ENCODE assay signal across 23 cellular contexts in the genomic region with DNA sequence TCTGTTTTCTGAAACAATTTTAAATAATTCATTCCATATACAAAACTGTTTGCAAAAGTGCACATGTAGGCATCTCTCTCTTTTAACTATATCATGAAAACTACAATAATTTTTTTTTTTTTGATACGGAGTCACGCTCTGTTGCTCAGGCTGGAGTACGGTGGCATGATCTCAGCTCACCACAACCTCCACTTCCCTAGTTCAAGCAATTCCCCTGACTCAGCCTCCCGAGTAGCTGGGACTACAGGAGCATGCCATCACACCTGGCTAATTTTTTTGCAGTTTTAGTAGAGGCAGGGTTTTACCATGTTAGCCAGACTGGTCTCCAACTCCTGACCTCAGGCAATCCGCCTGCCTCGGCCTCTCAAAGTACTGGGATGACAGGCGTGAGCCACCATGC. TPM values are rescaled to one million over a fixed set of nuclear protein-coding genes. Genes with fewer than 3 reads are reported as not detected.
A peak's percentile ranks its signal among the peaks of the same experiment; 100 is the strongest.
DNase-seq lines count a peak whose midpoint lies in the region; ATAC-seq, FAIRE-seq and TF ChIP-seq lines count a peak whose summit lies in the region.
"Had no signal": no experiment of that assay in that cellular context is flagged by ENCODE, and none has a peak within 500 bp of the region (broad histone marks: within the 10 kb centered on the region; RNA-seq: fewer than 3 reads in every experiment).

No MANE protein-coding gene starts in this region.

- H3K79me2 ChIP-seq in HCT116 (ENCODE audit: insufficient read depth, low read length), result no peaks in the 10 kb centered on the region

- peak; percentile 98 for FAIRE-seq in RCC 7860 (lab: Jason Lieb, UNC)
- FAIRE-seq: GM12891 had no signal

- H3K4me1 ChIP-seq in HCT116 (ENCODE audit: control insufficient read depth in 1 of 2, insufficient read depth in 2 of 2, low read length in 2 of 2), result peaks cover 0 to 27% of the 10 kb centered on the region in 2 experiments; a peak in 2 of 4 replicates
- H3K4me1 ChIP-seq: Peyer's patch had no signal

- H2AFZ ChIP-seq in HCT116 (ENCODE audit: low read depth, low read length, poor library complexity, severe bottlenecking), result peak overlapping the region; percentile 79

- RAD21 ChIA-PET in HCT116 (lab: Charles Lee; ENCODE audit: low non-redundant PET in 1 of 2, low total read pairs in 2 of 2, uncharacterized antibody in 2 of 2, unreplicated experiment in 2 of 2), result no interaction called here

- no TSS peak for BruUV-seq in HCT116 (replicated peaks; lab: Mats Ljungman, UMichigan)

- TF ChIP-seq POLR2A in HCT116 (IDR thresholded peaks at IDR 0.05; ENCODE audit: borderline replicate concordance, extremely low read depth, insufficient read depth, insufficient read length) (no peak), erythroblast (IDR thresholded peaks at IDR 0.05; ENCODE audit: low read length) (no peak)

- intact Hi-C loops in HCT116 (cut with micrococcal nuclease), result no loop called here

- H3K27ac ChIP-seq in HCT116 (ENCODE audit: low read depth, low read length), result no peak overlapping the region
- H3K27ac ChIP-seq: C4-2B, HL-60, KMS-11, Peyer's patch had no signal

- no peak overlapping the region for H3K4me2 ChIP-seq in HCT116 (ENCODE audit: low read length)
- H3K4me2 ChIP-seq: KMS-11 had no signal

- TF ChIP-seq CTCF in HCT116 (IDR thresholded peaks at IDR 0.05 in 2 of 3, conservative IDR thresholded peaks at IDR 0.05 in 1 of 3; ENCODE audit: borderline replicate concordance in 1 of 3, insufficient read depth in 1 of 3, low read depth in 2 of 3, low read length in 2 of 3), result no peak

- no peak overlapping the region for H3K9ac ChIP-seq in HCT116 (ENCODE audit: low read length)
- H3K9ac ChIP-seq: KMS-11 had no signal

- 0 out of 4 replicates have a peak, but pooled peaks cover 0 to 5% of the 10 kb centered on the region in 2 experiments for H3K9me3 ChIP-seq in HCT116 (ENCODE audit: control insufficient read depth in 1 of 2, insufficient read depth in 1 of 2, low read depth in 1 of 2, low read length in 2 of 2)
- H3K9me3 ChIP-seq: Peyer's patch, SJSA1 had no signal

- ATAC-seq in HCT116 (no peak), GM18498 (IDR thresholded peaks at IDR 0.05; ENCODE audit: unreplicated experiment) (no peak)
- ATAC-seq: Right ventricle myocardium inferior had no signal

- TF ChIP-seq RAD21 in HCT116 (IDR thresholded peaks at IDR 0.05; ENCODE audit: low read depth), result no peak

- DNase-seq in HCT116 (ENCODE audit: low read depth, low spot score), result no peak
- DNase-seq in RCC 7860 (ENCODE audit: low spot score), result peak; percentile 85
- peak; percentile 83 for DNase-seq in glomerular visceral epithelial cell (ENCODE audit: extremely low spot score)
- DNase-seq in HPDE6-E6E7 (ENCODE audit: extremely low spot score), result no peak
- no peak for DNase-seq in erythroblast (lab: John Stamatoyannopoulos, UW)
- DNase-seq in G401 (ENCODE audit: low spot score), result no peak
- DNase-seq: AML-193; H9; NCI-H1105; NCI-H146; NCI-H2029; NCI-H226; NCI-H510A treated with DMSO at 0.1 percent for 48 hours; NCI-H748 treated with DMSO at 0.1 percent for 48 hours; NK-92 treated with Interleukin-12 subunit alpha and Interleukin-12 subunit beta, amount 100 ng/mL, for 24 hours; Peyer's patch had no signal

- CTCF ChIA-PET in HCT116 (lab: Charles Lee), result no interaction called here

- in situ Hi-C loops in G401 (cut with HindIII; ENCODE audit: low sequenced_read_pairs), result no loop called here

- no peaks in the 10 kb centered on the region for H4K20me1 ChIP-seq in HCT116 (ENCODE audit: insufficient read depth)

- H3K36me3 ChIP-seq in HCT116 (ENCODE audit: control insufficient read depth in 1 of 2, insufficient read depth in 2 of 2, low read length in 2 of 2), result no peaks in the 10 kb centered on the region
- H3K36me3 ChIP-seq: Peyer's patch, SJSA1 had no signal

- H3K9me2 ChIP-seq in HCT116 (ENCODE audit: insufficient read depth), result no peaks in the 10 kb centered on the region

- no peaks in the 10 kb centered on the region for H3K27me3 ChIP-seq in HCT116 (ENCODE audit: insufficient read depth, low read length)
- H3K27me3 ChIP-seq: Peyer's patch, SJSA1 had no signal

- POLR2A ChIA-PET in HCT116 (lab: Charles Lee), result no interaction called here

- no peak overlapping the region for H3K4me3 ChIP-seq in HCT116 (replicated peaks in 1 of 2; ENCODE audit: low read depth in 1 of 2, low read length in 2 of 2)
- H3K4me3 ChIP-seq: Peyer's patch, SJSA1 had no signal

TF ChIP-seq in HCT116, 20 proteins besides CTCF, POLR2A, EP300 and RAD21:
- TF ChIP-seq, protein P1, sequence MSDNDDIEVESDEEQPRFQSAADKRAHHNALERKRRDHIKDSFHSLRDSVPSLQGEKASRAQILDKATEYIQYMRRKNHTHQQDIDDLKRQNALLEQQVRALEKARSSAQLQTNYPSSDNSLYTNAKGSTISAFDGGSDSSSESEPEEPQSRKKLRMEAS (IDR thresholded peaks at IDR 0.05), result no peak
- TF ChIP-seq FOSL1 (IDR thresholded peaks at IDR 0.05; ENCODE audit: low read depth), result no peak
- TF ChIP-seq, protein P2, sequence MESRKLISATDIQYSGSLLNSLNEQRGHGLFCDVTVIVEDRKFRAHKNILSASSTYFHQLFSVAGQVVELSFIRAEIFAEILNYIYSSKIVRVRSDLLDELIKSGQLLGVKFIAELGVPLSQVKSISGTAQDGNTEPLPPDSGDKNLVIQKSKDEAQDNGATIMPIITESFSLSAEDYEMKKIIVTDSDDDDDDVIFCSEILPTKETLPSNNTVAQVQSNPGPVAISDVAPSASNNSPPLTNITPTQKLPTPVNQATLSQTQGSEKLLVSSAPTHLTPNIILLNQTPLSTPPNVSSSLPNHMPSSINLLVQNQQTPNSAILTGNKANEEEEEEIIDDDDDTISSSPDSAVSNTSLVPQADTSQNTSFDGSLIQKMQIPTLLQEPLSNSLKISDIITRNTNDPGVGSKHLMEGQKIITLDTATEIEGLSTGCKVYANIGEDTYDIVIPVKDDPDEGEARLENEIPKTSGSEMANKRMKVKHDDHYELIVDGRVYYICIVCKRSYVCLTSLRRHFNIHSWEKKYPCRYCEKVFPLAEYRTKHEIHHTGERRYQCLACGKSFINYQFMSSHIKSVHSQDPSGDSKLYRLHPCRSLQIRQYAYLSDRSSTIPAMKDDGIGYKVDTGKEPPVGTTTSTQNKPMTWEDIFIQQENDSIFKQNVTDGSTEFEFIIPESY (IDR thresholded peaks at IDR 0.05; ENCODE audit: extremely low read depth, insufficient replicate concordance, low read length), result no peak
- no peak for TF ChIP-seq EZH2phosphoT487 (IDR thresholded peaks at IDR 0.05; ENCODE audit: borderline replicate concordance)
- no peak for TF ChIP-seq TCF7L2 (IDR thresholded peaks at IDR 0.05; ENCODE audit: borderline replicate concordance, extremely low read depth, insufficient read depth, insufficient read length)
- TF ChIP-seq JUND (IDR thresholded peaks at IDR 0.05), result no peak
- TF ChIP-seq ZFX (IDR thresholded peaks at IDR 0.05), result no peak
- TF ChIP-seq ZNF274 (IDR thresholded peaks at IDR 0.05; ENCODE audit: low read depth, low read length), result no peak
- TF ChIP-seq SP1 (IDR thresholded peaks at IDR 0.05; ENCODE audit: low read depth), result no peak
- TF ChIP-seq SRF (IDR thresholded peaks at IDR 0.05; ENCODE audit: low read depth), result no peak
- TF ChIP-seq YY1 (IDR thresholded peaks at IDR 0.05; ENCODE audit: extremely low read depth, insufficient replicate concordance, low read depth, low read length), result no peak
- TF ChIP-seq EZH2 (IDR thresholded peaks at IDR 0.05), result no peak
- TF ChIP-seq, protein P3, sequence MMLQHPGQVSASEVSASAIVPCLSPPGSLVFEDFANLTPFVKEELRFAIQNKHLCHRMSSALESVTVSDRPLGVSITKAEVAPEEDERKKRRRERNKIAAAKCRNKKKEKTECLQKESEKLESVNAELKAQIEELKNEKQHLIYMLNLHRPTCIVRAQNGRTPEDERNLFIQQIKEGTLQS (IDR thresholded peaks at IDR 0.05), result no peak
- TF ChIP-seq ELF1 (IDR thresholded peaks at IDR 0.05; ENCODE audit: borderline replicate concordance, low read depth), result no peak
- no peak for TF ChIP-seq EGR1 (IDR thresholded peaks at IDR 0.05; ENCODE audit: low read depth)
- no peak for TF ChIP-seq CBX3 (IDR thresholded peaks at IDR 0.05; ENCODE audit: low read depth)
- no peak for TF ChIP-seq CEBPB (IDR thresholded peaks at IDR 0.05; ENCODE audit: low read depth)
- no peak for TF ChIP-seq SIN3A (IDR thresholded peaks at IDR 0.05; ENCODE audit: low read depth)
- TF ChIP-seq, protein P4, sequence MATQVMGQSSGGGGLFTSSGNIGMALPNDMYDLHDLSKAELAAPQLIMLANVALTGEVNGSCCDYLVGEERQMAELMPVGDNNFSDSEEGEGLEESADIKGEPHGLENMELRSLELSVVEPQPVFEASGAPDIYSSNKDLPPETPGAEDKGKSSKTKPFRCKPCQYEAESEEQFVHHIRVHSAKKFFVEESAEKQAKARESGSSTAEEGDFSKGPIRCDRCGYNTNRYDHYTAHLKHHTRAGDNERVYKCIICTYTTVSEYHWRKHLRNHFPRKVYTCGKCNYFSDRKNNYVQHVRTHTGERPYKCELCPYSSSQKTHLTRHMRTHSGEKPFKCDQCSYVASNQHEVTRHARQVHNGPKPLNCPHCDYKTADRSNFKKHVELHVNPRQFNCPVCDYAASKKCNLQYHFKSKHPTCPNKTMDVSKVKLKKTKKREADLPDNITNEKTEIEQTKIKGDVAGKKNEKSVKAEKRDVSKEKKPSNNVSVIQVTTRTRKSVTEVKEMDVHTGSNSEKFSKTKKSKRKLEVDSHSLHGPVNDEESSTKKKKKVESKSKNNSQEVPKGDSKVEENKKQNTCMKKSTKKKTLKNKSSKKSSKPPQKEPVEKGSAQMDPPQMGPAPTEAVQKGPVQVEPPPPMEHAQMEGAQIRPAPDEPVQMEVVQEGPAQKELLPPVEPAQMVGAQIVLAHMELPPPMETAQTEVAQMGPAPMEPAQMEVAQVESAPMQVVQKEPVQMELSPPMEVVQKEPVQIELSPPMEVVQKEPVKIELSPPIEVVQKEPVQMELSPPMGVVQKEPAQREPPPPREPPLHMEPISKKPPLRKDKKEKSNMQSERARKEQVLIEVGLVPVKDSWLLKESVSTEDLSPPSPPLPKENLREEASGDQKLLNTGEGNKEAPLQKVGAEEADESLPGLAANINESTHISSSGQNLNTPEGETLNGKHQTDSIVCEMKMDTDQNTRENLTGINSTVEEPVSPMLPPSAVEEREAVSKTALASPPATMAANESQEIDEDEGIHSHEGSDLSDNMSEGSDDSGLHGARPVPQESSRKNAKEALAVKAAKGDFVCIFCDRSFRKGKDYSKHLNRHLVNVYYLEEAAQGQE (IDR thresholded peaks at IDR 0.05; ENCODE audit: low read depth), result no peak

RNA-seq across cellular contexts. Expression of a gene that starts 44.0 kb away (rescaled TPM):
- total RNA-seq in HCT116 (2021; ENCODE audit: unreplicated experiment), result 14.2 TPM
- 3.7 TPM in 2 replicates for polyA plus RNA-seq in HCT116 (2012)
- total RNA-seq in G401 (2014; rRNA removed; shearing (Covaris generic)), result 0.34 TPM in 1 of 2 replicates, not detected in the other

Comparison
In these comparisons a context has a peak if more than half of its experiments do, and no peak if none do; other contexts are left out.
1. DNase-seq: peak in RCC 7860 (single experiment) and glomerular visceral epithelial cell (single experiment); none in HCT116 (single experiment), HPDE6-E6E7 (single experiment), erythroblast (0 of 2) and G401 (single experiment).
2. RNA of a gene that starts 44.0 kb away (total RNA-seq): 14.2 TPM in HCT116 (single experiment); 0.34 TPM in G401; every median in the first group is over 10 times any median in the second.